ENCODE assay signal across 8 cellular contexts in genomic region chr3:122458992-122459391, GRCh38.
DNase-seq lines count a peak whose midpoint lies in the region; ATAC-seq, FAIRE-seq and TF ChIP-seq lines count a peak whose summit lies in the region.

No MANE protein-coding gene starts in this region.

- TF ChIP-seq CTCF in GM12874 (IDR thresholded peaks at IDR 0.05; ENCODE audit: insufficient read depth, low read depth, low read length): 0 out of 2 replicates have a peak, but pooled peaks have one; percentile 9

- ATAC-seq in HG03139 (IDR thresholded peaks at IDR 0.05; ENCODE audit: unreplicated experiment) (no peak), GM18909 (IDR thresholded peaks at IDR 0.05; ENCODE audit: poor library complexity, unreplicated experiment) (no peak), GM18520 (IDR thresholded peaks at IDR 0.05; ENCODE audit: unreplicated experiment) (no peak)

- H3K9me3 ChIP-seq in SK-N-MC (ENCODE audit: low read depth, low read length): no peaks in the 10 kb centered on the region

- H3K4me3 ChIP-seq in SK-N-MC: no peak overlapping the region

- 0 out of 2 replicates have a peak overlapping the region, but pooled peaks have one; percentile 62 for H3K27ac ChIP-seq in SK-N-MC

- H3K9ac ChIP-seq in SK-N-MC (ENCODE audit: insufficient read length): no peak overlapping the region

- peaks cover 83% of the 10 kb centered on the region for H3K36me3 ChIP-seq in SK-N-MC (ENCODE audit: insufficient read depth, low read length)

- DNase-seq in SK-N-MC (ENCODE audit: low read depth, low spot score): peak; percentile 56
- DNase-seq in hepatic stellate cell (ENCODE audit: low spot score): peak; percentile 12
- no peak for DNase-seq in stimulated activated CD4-positive, alpha-beta T cell treated with anti-CD3 and anti-CD28 coated beads, Interleukin-2, amount 100 ng/mL, for 24 hours

- FAIRE-seq in A204.1 (lab: Jason Lieb, UNC): peak; percentile 98

Comparison
In these comparisons a context has a peak if more than half of its experiments do, and no peak if none do; other contexts are left out.
1. DNase-seq: peak in SK-N-MC (single experiment) and hepatic stellate cell (single experiment); none in stimulated activated CD4-positive, alpha-beta T cell treated with anti-CD3 and anti-CD28 coated beads, Interleukin-2, amount 100 ng/mL, for 24 hours (0 of 2).